ENCODE assay signal across 33 cellular contexts in genomic region chr6:93350774-93351173, GRCh38.
"Had no signal": no experiment of that assay in that cellular context is flagged by ENCODE, and none has a peak within 500 bp of the region (broad histone marks: within the 10 kb centered on the region; RNA-seq: fewer than 3 reads in every experiment).

No MANE protein-coding gene starts in this region.

- H3K27me3 Mint-ChIP-seq: activated CD8-positive, alpha-beta T cell treated with anti-CD3 and anti-CD28 coated beads for 36 hours; activated naive CD4-positive, alpha-beta T cell treated with anti-CD3 and anti-CD28 coated beads, Interleukin-2, amount 50 U/mL, for 24 hours; activated naive CD8-positive, alpha-beta T cell treated with anti-CD3 and anti-CD28 coated beads, Interleukin-2, amount 10 ng/mL, durations not matched to agents 7 days and 5 days; activated T-helper 17 cell treated with anti-CD3 and anti-CD28 coated beads, Interleukin-2, amount 50 U/mL, for 72 hours had no signal

- H3K36me3 ChIP-seq: ascending aorta, breast epithelium, colonic mucosa had no signal

- H3K9me3 Mint-ChIP-seq: activated naive CD4-positive, alpha-beta T cell treated with anti-CD3 and anti-CD28 coated beads, Interleukin-2, amount 50 U/mL, for 24 hours; activated T-cell treated with anti-CD3 and anti-CD28 coated beads, Interleukin-2, amount 50 U/mL, for 72 hours had no signal

- H3K27ac ChIP-seq: ascending aorta, breast epithelium, colonic mucosa, PC-9, RWPE1, VCaP had no signal

- H3K4me1 Mint-ChIP-seq: activated naive CD4-positive, alpha-beta T cell treated with anti-CD3 and anti-CD28 coated beads, Interleukin-2, amount 50 U/mL, for 24 hours; activated naive CD8-positive, alpha-beta T cell treated with anti-CD3 and anti-CD28 coated beads, Interleukin-2, amount 10 ng/mL, durations not matched to agents 7 days and 5 days; activated T-helper 17 cell treated with anti-CD3 and anti-CD28 coated beads, Interleukin-2, amount 50 U/mL, for 72 hours had no signal

- H3K4me2 ChIP-seq: PC-9 had no signal

- DNase-seq: activated CD4-positive, alpha-beta T cell treated with anti-CD3 and anti-CD28 coated beads for 1 hour; activated CD4-positive, alpha-beta T cell treated with anti-CD3 and anti-CD28 coated beads for 48 hours; activated CD4-positive, alpha-beta T cell treated with anti-CD3 and anti-CD28 coated beads, Interleukin-2, amount 50 U/mL, for 4 hours; activated CD4-positive, CD25-positive, alpha-beta regulatory T cell; activated CD8-positive, alpha-beta T cell treated with anti-CD3 and anti-CD28 coated beads for 36 hours; activated effector memory CD4-positive, alpha-beta T cell treated with anti-CD3 and anti-CD28 coated beads, Interleukin-2, amount 50 U/mL, for 16 hours; activated naive CD4-positive, alpha-beta T cell; activated naive CD8-positive, alpha-beta T cell treated with anti-CD3 and anti-CD28 coated beads, Interleukin-2, amount 10 ng/mL, durations not matched to agents 7 days and 5 days; activated T-cell treated with anti-CD3 and anti-CD28 coated beads, Interleukin-2, amount 50 U/mL, for 1 hour; activated T-cell treated with anti-CD3 and anti-CD28 coated beads, Interleukin-2, amount 50 U/mL, for 72 hours; amygdala; central memory CD4-positive, alpha-beta T cell; colonic mucosa; Karpas-422; KBM-7; NCI-H1105; NCI-H1436; NCI-H187; NCI-H2029 treated with DMSO at 0.1 percent for 48 hours; NCI-H345; PC-9; SIG-M5; SW 1271; T-helper 1 cell; T-helper 2 cell; T-helper 9 cell had no signal

- H3K4me1 ChIP-seq: ascending aorta, breast epithelium, colonic mucosa had no signal

- H3K4me3 ChIP-seq: ascending aorta, breast epithelium, colonic mucosa, PC-9 had no signal

- H3K4me3 Mint-ChIP-seq: activated CD8-positive, alpha-beta T cell treated with anti-CD3 and anti-CD28 coated beads for 36 hours; activated naive CD4-positive, alpha-beta T cell treated with anti-CD3 and anti-CD28 coated beads, Interleukin-2, amount 50 U/mL, for 24 hours; activated naive CD8-positive, alpha-beta T cell treated with anti-CD3 and anti-CD28 coated beads, Interleukin-2, amount 10 ng/mL, durations not matched to agents 7 days and 5 days; activated T-cell treated with anti-CD3 and anti-CD28 coated beads, Interleukin-2, amount 50 U/mL, for 72 hours; activated T-helper 17 cell treated with anti-CD3 and anti-CD28 coated beads, Interleukin-2, amount 50 U/mL, for 72 hours had no signal

- H3K36me3 Mint-ChIP-seq: activated naive CD4-positive, alpha-beta T cell treated with anti-CD3 and anti-CD28 coated beads, Interleukin-2, amount 50 U/mL, for 24 hours; activated naive CD8-positive, alpha-beta T cell treated with anti-CD3 and anti-CD28 coated beads, Interleukin-2, amount 10 ng/mL, durations not matched to agents 7 days and 5 days had no signal

- H3K9me3 ChIP-seq: ascending aorta, breast epithelium, colonic mucosa had no signal

- H3K27ac Mint-ChIP-seq: activated CD8-positive, alpha-beta T cell treated with anti-CD3 and anti-CD28 coated beads for 36 hours; activated naive CD4-positive, alpha-beta T cell treated with anti-CD3 and anti-CD28 coated beads, Interleukin-2, amount 50 U/mL, for 24 hours; activated naive CD8-positive, alpha-beta T cell treated with anti-CD3 and anti-CD28 coated beads, Interleukin-2, amount 10 ng/mL, durations not matched to agents 7 days and 5 days; activated T-cell treated with anti-CD3 and anti-CD28 coated beads, Interleukin-2, amount 50 U/mL, for 72 hours; activated T-helper 17 cell treated with anti-CD3 and anti-CD28 coated beads, Interleukin-2, amount 50 U/mL, for 72 hours had no signal

- H2AFZ ChIP-seq: PC-9 had no signal

- ATAC-seq: activated CD8-positive, alpha-beta T cell treated with anti-CD3 and anti-CD28 coated beads for 36 hours; activated T-cell treated with anti-CD3 and anti-CD28 coated beads, Interleukin-2, amount 50 U/mL, for 72 hours; activated T-helper 17 cell treated with anti-CD3 and anti-CD28 coated beads, Interleukin-2, amount 50 U/mL, for 72 hours; Right ventricle myocardium inferior had no signal

- H3K27me3 ChIP-seq: ascending aorta, breast epithelium, colonic mucosa had no signal
